Comparison of ENCODE assay signal across 1 cellular context in genomic region chr16:46690281-46691178, GRCh38.
TF ChIP-seq lines count a peak whose summit lies in the region.

No MANE protein-coding gene starts in this region.

TF ChIP-seq in HepG2, 621 proteins besides CTCF, POLR2A, EP300 and RAD21 (continued from another document):
- peak; percentile 68; the same call in 1 of the 2 replicates for TF ChIP-seq HMGXB3 (CRISPR knock-in tag; IDR thresholded peaks at IDR 0.05; ENCODE audit: borderline replicate concordance)
